In genomic region chr2:169185711-169186110, GRCh38 we compare ENCODE assay signal across 20 cellular contexts.
"Had no signal": no experiment of that assay in that cellular context is flagged by ENCODE, and none has a peak within 500 bp of the region (broad histone marks: within the 10 kb centered on the region; RNA-seq: fewer than 3 reads in every experiment).

No MANE protein-coding gene starts in this region.

- H3K9me3 Mint-ChIP-seq: activated naive CD4-positive, alpha-beta T cell treated with anti-CD3 and anti-CD28 coated beads, Interleukin-2, amount 50 U/mL, for 24 hours; brain; naive thymus-derived CD4-positive, alpha-beta T cell; T-cell; T-helper 2 cell treated with Interferon-gamma antibody and Interleukin-4, amounts not matched to agents 5 μg/mL and 100 μg/mL, for 36 hours had no signal

- ATAC-seq: foreskin keratinocyte; left cardiac atrium; naive thymus-derived CD4-positive, alpha-beta T cell; T-cell; upper lobe of right lung had no signal

- DNase-seq: activated CD4-positive, CD25-positive, alpha-beta regulatory T cell treated with anti-CD3 and anti-CD28 coated beads, Interleukin-2, amount 50 U/mL, for 72 hours; activated gamma-delta T cell treated with Interleukin-2 at 50 U/mL for 16 hours; activated T-cell treated with anti-CD3 and anti-CD28 coated beads, Interleukin-2, amount 50 U/mL, for 1 hour; effector CD4-positive, alpha-beta T cell; erythroblast; foreskin keratinocyte; left cardiac atrium; mesenchymal stem cell; naive thymus-derived CD4-positive, alpha-beta T cell; spleen; stimulated activated CD4-positive, alpha-beta T cell treated with anti-CD3 and anti-CD28 coated beads, Interleukin-4, amount 100 ng/mL, for 24 hours; stimulated activated naive CD4-positive, alpha-beta T cell treated with Interleukin-2 at 50 U/mL for 16 hours; T-cell; thyroid gland; upper lobe of right lung; WERI-Rb-1 had no signal

- H3K4me1 Mint-ChIP-seq: activated naive CD4-positive, alpha-beta T cell treated with anti-CD3 and anti-CD28 coated beads, Interleukin-2, amount 50 U/mL, for 24 hours; naive thymus-derived CD4-positive, alpha-beta T cell; T-cell had no signal

- H3K36me3 Mint-ChIP-seq: activated naive CD4-positive, alpha-beta T cell treated with anti-CD3 and anti-CD28 coated beads, Interleukin-2, amount 50 U/mL, for 24 hours; brain; naive thymus-derived CD4-positive, alpha-beta T cell; T-cell had no signal

- H3K27me3 Mint-ChIP-seq: brain, progenitor cell of endocrine pancreas had no signal

- H3K4me3 Mint-ChIP-seq: activated naive CD4-positive, alpha-beta T cell treated with anti-CD3 and anti-CD28 coated beads, Interleukin-2, amount 50 U/mL, for 24 hours; brain; naive thymus-derived CD4-positive, alpha-beta T cell; T-cell; T-helper 2 cell treated with Interferon-gamma antibody and Interleukin-4, amounts not matched to agents 5 μg/mL and 100 μg/mL, for 36 hours had no signal

- H3K27ac Mint-ChIP-seq: activated naive CD4-positive, alpha-beta T cell treated with anti-CD3 and anti-CD28 coated beads, Interleukin-2, amount 50 U/mL, for 24 hours; brain; naive thymus-derived CD4-positive, alpha-beta T cell; progenitor cell of endocrine pancreas; T-cell; T-helper 2 cell treated with Interferon-gamma antibody and Interleukin-4, amounts not matched to agents 5 μg/mL and 100 μg/mL, for 36 hours had no signal
